16 cellular contexts compared by ENCODE assay signal in the genomic region with DNA sequence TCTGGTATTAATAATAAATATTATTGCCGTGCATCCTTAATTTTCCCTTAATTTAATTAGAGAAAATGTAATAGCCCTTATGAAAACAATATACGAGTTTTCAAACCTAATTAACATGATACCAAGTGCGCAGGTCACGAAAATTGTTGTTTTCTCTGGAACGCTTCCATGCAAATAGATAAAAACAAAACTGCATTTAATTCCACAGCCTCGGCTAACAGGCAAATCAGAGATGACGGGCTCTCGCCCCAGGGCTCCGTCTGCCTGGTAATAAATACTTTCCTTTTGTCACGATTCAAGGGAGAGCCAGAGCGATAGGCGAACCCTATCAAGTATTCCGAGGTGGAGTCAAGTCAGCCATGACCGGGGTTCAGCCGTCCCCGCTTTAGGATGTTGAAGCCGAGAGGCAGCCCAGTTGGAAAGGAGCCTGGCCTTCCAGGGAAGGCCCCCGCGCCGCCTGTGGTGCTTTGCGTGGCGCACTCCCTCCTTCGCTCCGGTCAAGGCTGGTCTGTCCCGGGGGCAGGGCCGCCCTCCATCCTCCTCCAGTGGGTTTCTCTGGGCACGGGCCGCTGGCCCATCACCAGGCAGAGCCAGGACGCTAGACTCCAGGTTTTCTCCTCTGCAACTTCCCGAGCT.
DNase-seq lines count a peak whose midpoint lies in the region; ATAC-seq and TF ChIP-seq lines count a peak whose summit lies in the region.
"Had no signal": no experiment of that assay in that cellular context is flagged by ENCODE, and none has a peak within 500 bp of the region (broad histone marks: within the 10 kb centered on the region; RNA-seq: fewer than 3 reads in every experiment).

No MANE protein-coding gene starts in this region.

- peak overlapping the region; percentile 7; the same call in 1 of the 2 replicates for H3K27ac ChIP-seq in C4-2B

- TF ChIP-seq CTCF in C4-2B (conservative IDR thresholded peaks at IDR 0.05) (no peak), fibroblast of pulmonary artery (IDR thresholded peaks at IDR 0.05; ENCODE audit: low read length, missing control alignments) (no peak)

- DNase-seq in NCI-H526 (lab: John Stamatoyannopoulos, UW), result peak; percentile 53 to 81
- peak; percentile 2 for DNase-seq in fibroblast of pulmonary artery (ENCODE audit: low read depth)
- DNase-seq in sciatic nerve (ENCODE audit: low spot score), result no peak
- DNase-seq in stimulated activated CD4-positive, alpha-beta T cell treated with anti-CD3 and anti-CD28 coated beads, Interleukin-2, amount 100 ng/mL, for 24 hours, result no peak
- no peak for DNase-seq in activated CD4-positive, CD25-positive, alpha-beta regulatory T cell (lab: John Stamatoyannopoulos, UW)
- DNase-seq: activated CD4-positive, alpha-beta T cell treated with anti-CD3 and anti-CD28 coated beads, Interleukin-2, amount 50 U/mL, for 48 hours; activated naive CD8-positive, alpha-beta T cell treated with anti-CD3 and anti-CD28 coated beads, Interleukin-2, amount 10 ng/mL, durations not matched to agents 7 days and 5 days; activated T-cell treated with anti-CD3 and anti-CD28 coated beads, Interleukin-2, amount 50 U/mL, for 48 hours; central memory CD4-positive, alpha-beta T cell; foreskin fibroblast; GDM1; naive thymus-derived CD8-positive, alpha-beta T cell; NCI-H1417 treated with DMSO at 0.1 percent for 48 hours had no signal

- intact Hi-C loops in sciatic nerve (cut with DNase I), result no loop called here

- ATAC-seq in sciatic nerve (peak; percentile 66), HG03135 (IDR thresholded peaks at IDR 0.05; ENCODE audit: unreplicated experiment) (no peak), GM21390 (IDR thresholded peaks at IDR 0.05; ENCODE audit: unreplicated experiment) (no peak)
- ATAC-seq: naive thymus-derived CD8-positive, alpha-beta T cell had no signal

- peak overlapping the region; percentile 29 for H3K4me3 ChIP-seq in fibroblast of pulmonary artery (replicated peaks; ENCODE audit: low read depth, low read length)

Comparison
In these comparisons a context has a peak if more than half of its experiments do, and no peak if none do; other contexts are left out.
1. DNase-seq: peak in NCI-H526 (2 of 2) and fibroblast of pulmonary artery (single experiment); none in sciatic nerve (single experiment), stimulated activated CD4-positive, alpha-beta T cell treated with anti-CD3 and anti-CD28 coated beads, Interleukin-2, amount 100 ng/mL, for 24 hours (0 of 2) and activated CD4-positive, CD25-positive, alpha-beta regulatory T cell (0 of 4).